In genomic region chr14:97401714-97402113, GRCh38 we compare ENCODE assay signal across 20 cellular contexts.
"Had no signal": no experiment of that assay in that cellular context is flagged by ENCODE, and none has a peak within 500 bp of the region (broad histone marks: within the 10 kb centered on the region; RNA-seq: fewer than 3 reads in every experiment).

No MANE protein-coding gene starts in this region.

- H3K79me2 ChIP-seq: parathyroid adenoma had no signal

- H2AFZ ChIP-seq: parathyroid adenoma had no signal

- H3K4me1 ChIP-seq: heart right ventricle, parathyroid adenoma, prostate gland, right lobe of liver, spleen, uterus had no signal

- H3K36me3 ChIP-seq: heart right ventricle, prostate gland, right lobe of liver, spleen, thoracic aorta, uterus had no signal

- H3K9ac ChIP-seq: parathyroid adenoma had no signal

- H3K27me3 ChIP-seq: right lobe of liver, uterus had no signal

- H3K27ac ChIP-seq: heart right ventricle, parathyroid adenoma, prostate gland, right lobe of liver, spleen, thoracic aorta, uterus had no signal

- FAIRE-seq: endothelial cell of umbilical vein, frontal cortex had no signal

- H3K9me3 ChIP-seq: prostate gland, right lobe of liver, spleen, thoracic aorta, uterus had no signal

- DNase-seq: erythroblast; heart right ventricle; islet precursor cell; mammary epithelial cell; natural killer cell; retina; right lobe of liver; spleen; stimulated activated CD4-positive, alpha-beta T cell treated with anti-CD3 and anti-CD28 coated beads, Interleukin-15, amount 100 ng/mL, for 24 hours; stimulated activated CD4-positive, alpha-beta T cell treated with anti-CD3 and anti-CD28 coated beads, Interleukin-1b, Interleukin-23, amount 100 ng/mL, for 48 hours; stimulated activated CD4-positive, alpha-beta T cell treated with anti-CD3 and anti-CD28 coated beads, Interleukin-4, amount 100 ng/mL, for 24 hours; stimulated activated naive CD8-positive, alpha-beta T cell treated with anti-CD3 and anti-CD28 coated beads, Interleukin-15, amount 100 ng/mL, for 72 hours; trophoblast cell; uterus had no signal

- H3K4me3 ChIP-seq: heart right ventricle, prostate gland, right lobe of liver, spleen, thoracic aorta, uterus had no signal

- ATAC-seq: heart right ventricle; natural killer cell; right lobe of liver; stimulated activated memory B cell treated with anti-CD40 and anti-IgM and Interleukin-4, amounts not matched to agents 10 μg/mL and 1 μg/mL and 100 μg/mL, for 72 hours; stimulated activated naive CD8-positive, alpha-beta T cell treated with anti-CD3 and anti-CD28 coated beads, Interleukin-15, amount 100 ng/mL, for 72 hours had no signal
